Comparison of ENCODE assay signal across 1 cellular context in genomic region chr12:109293106-109293505, GRCh38.
TF ChIP-seq lines count a peak whose summit lies in the region.

No MANE protein-coding gene starts in this region.

TF ChIP-seq in K562, 482 proteins besides CTCF, POLR2A, EP300 and RAD21:
- no peak for TF ChIP-seq ZNF408 (CRISPR knock-in tag; IDR thresholded peaks at IDR 0.05; ENCODE audit: low read depth)
- TF ChIP-seq ETV6 (IDR thresholded peaks at IDR 0.05; ENCODE audit: borderline replicate concordance in 1 of 2, low read depth in 2 of 2, low read length in 1 of 2): no peak
- no peak for TF ChIP-seq ETV6 (CRISPR knock-in tag; IDR thresholded peaks at IDR 0.05; ENCODE audit: borderline replicate concordance)
- TF ChIP-seq, protein P1, sequence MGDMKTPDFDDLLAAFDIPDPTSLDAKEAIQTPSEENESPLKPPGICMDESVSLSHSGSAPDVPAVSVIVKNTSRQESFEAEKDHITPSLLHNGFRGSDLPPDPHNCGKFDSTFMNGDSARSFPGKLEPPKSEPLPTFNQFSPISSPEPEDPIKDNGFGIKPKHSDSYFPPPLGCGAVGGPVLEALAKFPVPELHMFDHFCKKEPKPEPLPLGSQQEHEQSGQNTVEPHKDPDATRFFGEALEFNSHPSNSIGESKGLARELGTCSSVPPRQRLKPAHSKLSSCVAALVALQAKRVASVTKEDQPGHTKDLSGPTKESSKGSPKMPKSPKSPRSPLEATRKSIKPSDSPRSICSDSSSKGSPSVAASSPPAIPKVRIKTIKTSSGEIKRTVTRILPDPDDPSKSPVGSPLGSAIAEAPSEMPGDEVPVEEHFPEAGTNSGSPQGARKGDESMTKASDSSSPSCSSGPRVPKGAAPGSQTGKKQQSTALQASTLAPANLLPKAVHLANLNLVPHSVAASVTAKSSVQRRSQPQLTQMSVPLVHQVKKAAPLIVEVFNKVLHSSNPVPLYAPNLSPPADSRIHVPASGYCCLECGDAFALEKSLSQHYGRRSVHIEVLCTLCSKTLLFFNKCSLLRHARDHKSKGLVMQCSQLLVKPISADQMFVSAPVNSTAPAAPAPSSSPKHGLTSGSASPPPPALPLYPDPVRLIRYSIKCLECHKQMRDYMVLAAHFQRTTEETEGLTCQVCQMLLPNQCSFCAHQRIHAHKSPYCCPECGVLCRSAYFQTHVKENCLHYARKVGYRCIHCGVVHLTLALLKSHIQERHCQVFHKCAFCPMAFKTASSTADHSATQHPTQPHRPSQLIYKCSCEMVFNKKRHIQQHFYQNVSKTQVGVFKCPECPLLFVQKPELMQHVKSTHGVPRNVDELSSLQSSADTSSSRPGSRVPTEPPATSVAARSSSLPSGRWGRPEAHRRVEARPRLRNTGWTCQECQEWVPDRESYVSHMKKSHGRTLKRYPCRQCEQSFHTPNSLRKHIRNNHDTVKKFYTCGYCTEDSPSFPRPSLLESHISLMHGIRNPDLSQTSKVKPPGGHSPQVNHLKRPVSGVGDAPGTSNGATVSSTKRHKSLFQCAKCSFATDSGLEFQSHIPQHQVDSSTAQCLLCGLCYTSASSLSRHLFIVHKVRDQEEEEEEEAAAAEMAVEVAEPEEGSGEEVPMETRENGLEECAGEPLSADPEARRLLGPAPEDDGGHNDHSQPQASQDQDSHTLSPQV (IDR thresholded peaks at IDR 0.05): no peak
- TF ChIP-seq, protein P2, sequence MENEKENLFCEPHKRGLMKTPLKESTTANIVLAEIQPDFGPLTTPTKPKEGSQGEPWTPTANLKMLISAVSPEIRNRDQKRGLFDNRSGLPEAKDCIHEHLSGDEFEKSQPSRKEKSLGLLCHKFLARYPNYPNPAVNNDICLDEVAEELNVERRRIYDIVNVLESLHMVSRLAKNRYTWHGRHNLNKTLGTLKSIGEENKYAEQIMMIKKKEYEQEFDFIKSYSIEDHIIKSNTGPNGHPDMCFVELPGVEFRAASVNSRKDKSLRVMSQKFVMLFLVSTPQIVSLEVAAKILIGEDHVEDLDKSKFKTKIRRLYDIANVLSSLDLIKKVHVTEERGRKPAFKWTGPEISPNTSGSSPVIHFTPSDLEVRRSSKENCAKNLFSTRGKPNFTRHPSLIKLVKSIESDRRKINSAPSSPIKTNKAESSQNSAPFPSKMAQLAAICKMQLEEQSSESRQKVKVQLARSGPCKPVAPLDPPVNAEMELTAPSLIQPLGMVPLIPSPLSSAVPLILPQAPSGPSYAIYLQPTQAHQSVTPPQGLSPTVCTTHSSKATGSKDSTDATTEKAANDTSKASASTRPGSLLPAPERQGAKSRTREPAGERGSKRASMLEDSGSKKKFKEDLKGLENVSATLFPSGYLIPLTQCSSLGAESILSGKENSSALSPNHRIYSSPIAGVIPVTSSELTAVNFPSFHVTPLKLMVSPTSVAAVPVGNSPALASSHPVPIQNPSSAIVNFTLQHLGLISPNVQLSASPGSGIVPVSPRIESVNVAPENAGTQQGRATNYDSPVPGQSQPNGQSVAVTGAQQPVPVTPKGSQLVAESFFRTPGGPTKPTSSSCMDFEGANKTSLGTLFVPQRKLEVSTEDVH (IDR thresholded peaks at IDR 0.05; ENCODE audit: low read depth, partially characterized antibody): no peak
TF ChIP-seq in K562: peak in this region for 0.
